ENCODE assay signal across 9 cellular contexts in genomic region chr3:5006755-5007202, GRCh38. TPM values are rescaled to one million over a fixed set of nuclear protein-coding genes. Genes with fewer than 3 reads are reported as not detected.
A peak's percentile ranks its signal among the peaks of the same experiment; 100 is the strongest.
DNase-seq lines count a peak whose midpoint lies in the region; ATAC-seq and TF ChIP-seq lines count a peak whose summit lies in the region.
"Had no signal": no experiment of that assay in that cellular context is flagged by ENCODE, and none has a peak within 500 bp of the region (broad histone marks: within the 10 kb centered on the region; RNA-seq: fewer than 3 reads in every experiment).

No MANE protein-coding gene starts in this region.

- H3K36me3 ChIP-seq in CD8-positive, alpha-beta memory T cell (ENCODE audit: insufficient read depth, low read length): no peaks in the 10 kb centered on the region
- H3K36me3 ChIP-seq in smooth muscle cell (ENCODE audit: low read depth): no peaks in the 10 kb centered on the region
- H3K36me3 ChIP-seq in Caco-2 (ENCODE audit: control insufficient read depth, insufficient read depth, low read length): no peaks in the 10 kb centered on the region

- peaks cover 44 to 54% (median 49%) of the 10 kb centered on the region in 3 donors for H3K4me1 Mint-ChIP-seq in CD8-positive, alpha-beta memory T cell
- peaks cover 48% of the 10 kb centered on the region for H3K4me1 Mint-ChIP-seq in activated T-helper 2 cell treated with anti-CD3 and anti-CD28 coated beads, Interferon-gamma antibody, Interleukin-2, Interleukin-4, amounts not matched to agents 10 μg/mL and 5 μg/mL and 100 μg/mL, durations not matched to agents 14 hours and 24 hours and 36 hours (ENCODE audit: low read depth)
- H3K4me1 Mint-ChIP-seq in Caco-2 (ENCODE audit: low read depth, unreplicated experiment): peaks cover 7% of the 10 kb centered on the region

- H3K4me2 ChIP-seq in smooth muscle cell: no peak overlapping the region

- 54% methylated on average over 9 of the region's 9 CpGs for WGBS in smooth muscle cell (ENCODE audit: low lambda C conversion rate)

- BruUV-seq in Caco-2 (replicated peaks; lab: Mats Ljungman, UMichigan): no TSS peak

- no peaks in the 10 kb centered on the region for H3K9me3 Mint-ChIP-seq in CD8-positive, alpha-beta memory T cell
- no peaks in the 10 kb centered on the region for H3K9me3 Mint-ChIP-seq in activated T-helper 2 cell treated with anti-CD3 and anti-CD28 coated beads, Interferon-gamma antibody, Interleukin-2, Interleukin-4, amounts not matched to agents 10 μg/mL and 5 μg/mL and 100 μg/mL, durations not matched to agents 14 hours and 24 hours and 36 hours
- H3K9me3 Mint-ChIP-seq in Caco-2 (ENCODE audit: unreplicated experiment): no peaks in the 10 kb centered on the region

- peak overlapping the region; percentile 20 to 78 (median 53) for H3K4me3 Mint-ChIP-seq in CD8-positive, alpha-beta memory T cell
- peak overlapping the region; percentile 37 for H3K4me3 Mint-ChIP-seq in activated T-helper 2 cell treated with anti-CD3 and anti-CD28 coated beads, Interferon-gamma antibody, Interleukin-2, Interleukin-4, amounts not matched to agents 10 μg/mL and 5 μg/mL and 100 μg/mL, durations not matched to agents 14 hours and 24 hours and 36 hours (ENCODE audit: low read depth)
- H3K4me3 Mint-ChIP-seq in Caco-2 (ENCODE audit: unreplicated experiment): no peak overlapping the region

- H4K20me1 ChIP-seq in smooth muscle cell (ENCODE audit: low read depth): no peaks in the 10 kb centered on the region

- H3K79me2 ChIP-seq in smooth muscle cell (ENCODE audit: low read depth): no peaks in the 10 kb centered on the region
- H3K79me2 ChIP-seq: parathyroid adenoma had no signal

- H3K27ac Mint-ChIP-seq in CD8-positive, alpha-beta memory T cell: peak overlapping the region; percentile 47 to 99 (median 92)
- peak overlapping the region; percentile 76 for H3K27ac Mint-ChIP-seq in activated T-helper 2 cell treated with anti-CD3 and anti-CD28 coated beads, Interferon-gamma antibody, Interleukin-2, Interleukin-4, amounts not matched to agents 10 μg/mL and 5 μg/mL and 100 μg/mL, durations not matched to agents 14 hours and 24 hours and 36 hours
- no peak overlapping the region for H3K27ac Mint-ChIP-seq in Caco-2 (ENCODE audit: unreplicated experiment)

- no peaks in the 10 kb centered on the region for H3K27me3 ChIP-seq in CD8-positive, alpha-beta memory T cell (ENCODE audit: insufficient read depth, low read length, poor library complexity, severe bottlenecking)
- no peaks in the 10 kb centered on the region for H3K27me3 ChIP-seq in smooth muscle cell (ENCODE audit: low read depth)
- no peaks in the 10 kb centered on the region for H3K27me3 ChIP-seq in Caco-2 (replicated peaks; ENCODE audit: control insufficient read depth, insufficient read depth, low read length)

- peak overlapping the region; percentile 4 for H2AFZ ChIP-seq in smooth muscle cell (ENCODE audit: low read depth)
- H2AFZ ChIP-seq: parathyroid adenoma had no signal

- H3K9me3 ChIP-seq in CD8-positive, alpha-beta memory T cell (ENCODE audit: low read length): no peaks in the 10 kb centered on the region
- no peaks in the 10 kb centered on the region for H3K9me3 ChIP-seq in smooth muscle cell (replicated peaks; ENCODE audit: low read depth)
- no peaks in the 10 kb centered on the region for H3K9me3 ChIP-seq in Caco-2

- POLR2A ChIA-PET in CD8-positive, alpha-beta memory T cell (lab: Charles Lee): interaction anchor here (0.6 kb wide), 1 partner anchor 364 kb away, joined by 4 read pairs; no protein-coding TSS in a partner anchor
- POLR2A ChIA-PET in Caco-2 (lab: Charles Lee): no interaction called here

- ATAC-seq in GM21360 (IDR thresholded peaks at IDR 0.05; ENCODE audit: unreplicated experiment): peak; percentile 80
- peak; percentile 51 for ATAC-seq in HG03571 (IDR thresholded peaks at IDR 0.05; ENCODE audit: unreplicated experiment)

- H3K9ac ChIP-seq in smooth muscle cell (ENCODE audit: low read depth): peak overlapping the region; percentile 0
- H3K9ac ChIP-seq: parathyroid adenoma had no signal

- peaks cover 15% of the 10 kb centered on the region for H3F3A ChIP-seq in smooth muscle cell (ENCODE audit: low read depth)

- no peaks in the 10 kb centered on the region for H3K27me3 Mint-ChIP-seq in CD8-positive, alpha-beta memory T cell
- no peaks in the 10 kb centered on the region for H3K27me3 Mint-ChIP-seq in activated T-helper 2 cell treated with anti-CD3 and anti-CD28 coated beads, Interferon-gamma antibody, Interleukin-2, Interleukin-4, amounts not matched to agents 10 μg/mL and 5 μg/mL and 100 μg/mL, durations not matched to agents 14 hours and 24 hours and 36 hours (ENCODE audit: low read depth)
- H3K27me3 Mint-ChIP-seq in Caco-2 (ENCODE audit: insufficient read depth, unreplicated experiment): no peaks in the 10 kb centered on the region

- no peak overlapping the region for H3K4me3 ChIP-seq in CD8-positive, alpha-beta memory T cell (ENCODE audit: low read length)
- H3K4me3 ChIP-seq in smooth muscle cell (no peak overlapping the region), Caco-2 (ENCODE audit: low read depth, low read length) (no peak overlapping the region)

- H3K27ac ChIP-seq in CD8-positive, alpha-beta memory T cell (ENCODE audit: low read depth, low read length): peak overlapping the region; percentile 33
- no peak overlapping the region for H3K27ac ChIP-seq in smooth muscle cell (ENCODE audit: low read depth)
- H3K27ac ChIP-seq: parathyroid adenoma had no signal

- CTCF ChIA-PET in CD8-positive, alpha-beta memory T cell (lab: Charles Lee): no interaction called here
- CTCF ChIA-PET in Caco-2 (lab: Charles Lee): no interaction called here

- in situ Hi-C loops in G401 (cut with HindIII; ENCODE audit: low sequenced_read_pairs): no loop called here

- peaks cover 30% of the 10 kb centered on the region for H3K4me1 ChIP-seq in CD8-positive, alpha-beta memory T cell (ENCODE audit: insufficient read depth, low read length)
- H3K4me1 ChIP-seq in smooth muscle cell (ENCODE audit: low read depth): no peaks in the 10 kb centered on the region
- peaks cover 4% of the 10 kb centered on the region for H3K4me1 ChIP-seq in Caco-2
- H3K4me1 ChIP-seq: parathyroid adenoma had no signal

- intact Hi-C loops in activated T-helper 2 cell treated with anti-CD3 and anti-CD28 coated beads, Interferon-gamma antibody, Interleukin-2, Interleukin-4, amounts not matched to agents 10 μg/mL and 5 μg/mL and 100 μg/mL, durations not matched to agents 14 hours and 24 hours and 36 hours (cut with micrococcal nuclease): loop anchor here (1.0 kb wide), 4 partner anchors 12 to 26 kb away; no protein-coding TSS in a partner anchor
- intact Hi-C loops in Caco-2 (cut with micrococcal nuclease; ENCODE audit: unreplicated experiment): no loop called here

- no peaks in the 10 kb centered on the region for H3K36me3 Mint-ChIP-seq in CD8-positive, alpha-beta memory T cell
- no peaks in the 10 kb centered on the region for H3K36me3 Mint-ChIP-seq in activated T-helper 2 cell treated with anti-CD3 and anti-CD28 coated beads, Interferon-gamma antibody, Interleukin-2, Interleukin-4, amounts not matched to agents 10 μg/mL and 5 μg/mL and 100 μg/mL, durations not matched to agents 14 hours and 24 hours and 36 hours (ENCODE audit: low read depth)
- H3K36me3 Mint-ChIP-seq in Caco-2 (ENCODE audit: insufficient read depth, unreplicated experiment): no peaks in the 10 kb centered on the region

- peak in 4 of 5 donors; percentile 67 to 82 (median 81) for DNase-seq in CD8-positive, alpha-beta memory T cell
- peak; percentile 72 for DNase-seq in activated T-helper 2 cell treated with anti-CD3 and anti-CD28 coated beads, Interferon-gamma antibody, Interleukin-2, Interleukin-4, amounts not matched to agents 10 μg/mL and 5 μg/mL and 100 μg/mL, durations not matched to agents 14 hours and 24 hours and 36 hours (ENCODE audit: low spot score)
- DNase-seq in smooth muscle cell (lab: John Stamatoyannopoulos, UW; ENCODE audit: unreplicated experiment) (no peak), cortex of kidney (lab: John Stamatoyannopoulos, UW) (no peak), G401 (ENCODE audit: low spot score) (no peak), Caco-2 (no peak)

- no peak for TF ChIP-seq CTCF in smooth muscle cell (IDR thresholded peaks at IDR 0.05; ENCODE audit: borderline replicate concordance, insufficient read depth, poor library complexity, severe bottlenecking)
- TF ChIP-seq CTCF in Caco-2 (IDR thresholded peaks at IDR 0.05; ENCODE audit: insufficient read depth in 1 of 2, low read depth in 1 of 2, low read length in 1 of 2, severe bottlenecking in 1 of 2, unreplicated experiment in 1 of 2): no peak

RNA-seq across cellular contexts. Expression of gene BHLHE40, which starts 27.5 kb away (rescaled TPM):
- total RNA-seq in CD8-positive, alpha-beta memory T cell: 100 to 1,000 TPM; 174 to 180 TPM
- 24.8 TPM for polyA plus RNA-seq in CD8-positive, alpha-beta memory T cell
- 421 and 425 TPM in 2 replicates for total RNA-seq in activated T-helper 2 cell treated with anti-CD3 and anti-CD28 coated beads, Interferon-gamma antibody, Interleukin-2, Interleukin-4, amounts not matched to agents 10 μg/mL and 5 μg/mL and 100 μg/mL, durations not matched to agents 14 hours and 24 hours and 36 hours
- total RNA-seq in smooth muscle cell (170 and 195 TPM in 2 replicates), Caco-2 (2022) (8.5 and 8.7 TPM in 2 replicates)
- polyA plus RNA-seq in smooth muscle cell: 209 and 241 TPM in 2 replicates
- total RNA-seq in G401 (2014; rRNA removed; shearing (Covaris generic)): 6.6 and 7.2 TPM in 2 replicates

Comparison
In these comparisons a context has a peak if more than half of its experiments do, and no peak if none do; other contexts are left out.
1. DNase-seq: peak in CD8-positive, alpha-beta memory T cell (4 of 5) and activated T-helper 2 cell treated with anti-CD3 and anti-CD28 coated beads, Interferon-gamma antibody, Interleukin-2, Interleukin-4, amounts not matched to agents 10 μg/mL and 5 μg/mL and 100 μg/mL, durations not matched to agents 14 hours and 24 hours and 36 hours (single experiment); none in smooth muscle cell (single experiment), cortex of kidney (single experiment), G401 (single experiment) and Caco-2 (0 of 2).
2. RNA of gene BHLHE40, which starts 27.5 kb away (total RNA-seq): 421 to 425 TPM in activated T-helper 2 cell treated with anti-CD3 and anti-CD28 coated beads, Interferon-gamma antibody, Interleukin-2, Interleukin-4, amounts not matched to agents 10 μg/mL and 5 μg/mL and 100 μg/mL, durations not matched to agents 14 hours and 24 hours and 36 hours, 170 to 195 TPM in smooth muscle cell and 174 to 180 TPM in CD8-positive, alpha-beta memory T cell; 8.5 to 8.7 TPM in Caco-2 and 6.6 to 7.2 TPM in G401; every median in the first group is over 10 times any median in the second.